1 cellular context compared by ENCODE assay signal in the genomic region with DNA sequence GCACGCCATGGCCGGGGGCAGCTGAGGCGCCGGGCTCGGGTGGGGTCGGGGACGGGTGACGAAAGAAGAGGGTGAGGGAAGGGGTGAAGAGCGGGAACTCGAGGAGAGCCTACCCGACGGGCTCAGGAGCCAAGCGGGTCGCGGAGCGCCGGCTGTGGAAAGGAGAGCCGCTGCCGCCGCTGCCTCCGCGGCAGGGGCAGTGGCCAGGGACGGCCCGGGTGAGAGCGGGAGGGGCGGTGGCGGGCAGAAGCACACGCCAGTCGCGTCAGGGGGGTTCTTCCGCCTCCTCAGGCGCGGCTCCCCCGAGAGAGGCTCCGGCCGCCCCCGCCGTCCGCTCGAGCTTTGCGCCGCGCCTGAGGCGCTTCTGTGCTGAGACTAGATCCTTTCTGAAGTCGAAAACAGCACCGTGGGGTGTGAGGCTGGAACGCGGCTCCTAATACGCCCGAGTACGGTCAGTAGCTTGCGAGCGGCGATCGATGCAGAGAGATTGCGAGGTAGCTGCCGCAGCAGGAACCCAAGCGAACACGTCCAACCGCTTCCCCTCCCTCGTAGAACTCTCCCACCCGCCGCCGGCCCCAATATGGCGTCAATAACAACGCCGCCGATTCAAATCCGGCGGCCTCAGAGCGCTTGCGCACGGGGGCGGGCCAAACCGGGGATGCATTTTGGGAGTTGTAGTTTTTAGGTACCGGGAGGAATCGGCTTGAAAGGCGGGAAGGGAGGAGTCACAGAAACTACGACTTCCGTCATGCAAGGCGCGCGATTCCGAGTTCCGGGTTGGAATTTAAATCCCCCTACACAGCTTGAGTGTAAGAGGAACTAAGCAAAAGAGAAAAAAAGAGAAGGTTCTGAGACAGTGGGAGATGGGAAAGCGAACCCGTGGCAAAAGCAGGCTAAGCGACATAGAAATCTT.
TF ChIP-seq lines count a peak whose summit lies in the region.

A gene (minus strand): TSS at position 558 of the 913 bp plus-strand sequence. CDS start 549 bp downstream, at position 9.

TF ChIP-seq in K562, 482 proteins besides CTCF, POLR2A, EP300 and RAD21 (continued from another document and continues in another):
- TF ChIP-seq TSC22D4 (tag; IDR thresholded peaks at IDR 0.05), result no peak
- TF ChIP-seq SREBF2 (CRISPR knock-in tag; IDR thresholded peaks at IDR 0.05), result no peak
- TF ChIP-seq, protein P1, sequence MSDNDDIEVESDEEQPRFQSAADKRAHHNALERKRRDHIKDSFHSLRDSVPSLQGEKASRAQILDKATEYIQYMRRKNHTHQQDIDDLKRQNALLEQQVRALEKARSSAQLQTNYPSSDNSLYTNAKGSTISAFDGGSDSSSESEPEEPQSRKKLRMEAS (CRISPR knock-in tag; IDR thresholded peaks at IDR 0.05), result no peak; the same call in 1 of the 2 replicates
- TF ChIP-seq ZNF551 (CRISPR knock-in tag; IDR thresholded peaks at IDR 0.05), result no peak
- TF ChIP-seq TCF3 (CRISPR knock-in tag; IDR thresholded peaks at IDR 0.05), result no peak
- peak; percentile 65 to 75; a peak in 2 of 4 replicates for TF ChIP-seq MAZ (CRISPR knock-in tag; conservative IDR thresholded peaks at IDR 0.05 in 1 of 2, IDR thresholded peaks at IDR 0.05 in 1 of 2)
- peak; percentile 85; the same call in 1 of the 2 replicates for TF ChIP-seq ZNF766 (CRISPR knock-in tag; conservative IDR thresholded peaks at IDR 0.05)
- TF ChIP-seq NFXL1 (CRISPR knock-in tag; IDR thresholded peaks at IDR 0.05), result no peak
- no peak for TF ChIP-seq PTRF (tag; IDR thresholded peaks at IDR 0.05)
- TF ChIP-seq TAF9B (IDR thresholded peaks at IDR 0.05; ENCODE audit: partially characterized antibody), result peak; percentile 95
- no peak for TF ChIP-seq CBFA2T2 (conservative IDR thresholded peaks at IDR 0.05)
- TF ChIP-seq NR2F6 (CRISPR knock-in tag; IDR thresholded peaks at IDR 0.05), result no peak
- TF ChIP-seq, protein P2, sequence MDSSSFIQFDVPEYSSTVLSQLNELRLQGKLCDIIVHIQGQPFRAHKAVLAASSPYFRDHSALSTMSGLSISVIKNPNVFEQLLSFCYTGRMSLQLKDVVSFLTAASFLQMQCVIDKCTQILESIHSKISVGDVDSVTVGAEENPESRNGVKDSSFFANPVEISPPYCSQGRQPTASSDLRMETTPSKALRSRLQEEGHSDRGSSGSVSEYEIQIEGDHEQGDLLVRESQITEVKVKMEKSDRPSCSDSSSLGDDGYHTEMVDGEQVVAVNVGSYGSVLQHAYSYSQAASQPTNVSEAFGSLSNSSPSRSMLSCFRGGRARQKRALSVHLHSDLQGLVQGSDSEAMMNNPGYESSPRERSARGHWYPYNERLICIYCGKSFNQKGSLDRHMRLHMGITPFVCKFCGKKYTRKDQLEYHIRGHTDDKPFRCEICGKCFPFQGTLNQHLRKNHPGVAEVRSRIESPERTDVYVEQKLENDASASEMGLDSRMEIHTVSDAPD (CRISPR knock-in tag; IDR thresholded peaks at IDR 0.05), result no peak
- no peak for TF ChIP-seq ETS2 (tag; IDR thresholded peaks at IDR 0.05; ENCODE audit: borderline replicate concordance, poor library complexity, severe bottlenecking)
- TF ChIP-seq ZNF316 (IDR thresholded peaks at IDR 0.05), result no peak
- TF ChIP-seq, protein P3, sequence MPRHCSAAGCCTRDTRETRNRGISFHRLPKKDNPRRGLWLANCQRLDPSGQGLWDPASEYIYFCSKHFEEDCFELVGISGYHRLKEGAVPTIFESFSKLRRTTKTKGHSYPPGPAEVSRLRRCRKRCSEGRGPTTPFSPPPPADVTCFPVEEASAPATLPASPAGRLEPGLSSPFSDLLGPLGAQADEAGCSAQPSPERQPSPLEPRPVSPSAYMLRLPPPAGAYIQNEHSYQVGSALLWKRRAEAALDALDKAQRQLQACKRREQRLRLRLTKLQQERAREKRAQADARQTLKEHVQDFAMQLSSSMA (CRISPR knock-in tag; IDR thresholded peaks at IDR 0.05), result 0 out of 2 replicates have a peak, but pooled peaks have one; percentile 22
- TF ChIP-seq, protein P4, sequence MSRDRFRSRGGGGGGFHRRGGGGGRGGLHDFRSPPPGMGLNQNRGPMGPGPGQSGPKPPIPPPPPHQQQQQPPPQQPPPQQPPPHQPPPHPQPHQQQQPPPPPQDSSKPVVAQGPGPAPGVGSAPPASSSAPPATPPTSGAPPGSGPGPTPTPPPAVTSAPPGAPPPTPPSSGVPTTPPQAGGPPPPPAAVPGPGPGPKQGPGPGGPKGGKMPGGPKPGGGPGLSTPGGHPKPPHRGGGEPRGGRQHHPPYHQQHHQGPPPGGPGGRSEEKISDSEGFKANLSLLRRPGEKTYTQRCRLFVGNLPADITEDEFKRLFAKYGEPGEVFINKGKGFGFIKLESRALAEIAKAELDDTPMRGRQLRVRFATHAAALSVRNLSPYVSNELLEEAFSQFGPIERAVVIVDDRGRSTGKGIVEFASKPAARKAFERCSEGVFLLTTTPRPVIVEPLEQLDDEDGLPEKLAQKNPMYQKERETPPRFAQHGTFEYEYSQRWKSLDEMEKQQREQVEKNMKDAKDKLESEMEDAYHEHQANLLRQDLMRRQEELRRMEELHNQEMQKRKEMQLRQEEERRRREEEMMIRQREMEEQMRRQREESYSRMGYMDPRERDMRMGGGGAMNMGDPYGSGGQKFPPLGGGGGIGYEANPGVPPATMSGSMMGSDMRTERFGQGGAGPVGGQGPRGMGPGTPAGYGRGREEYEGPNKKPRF (IDR thresholded peaks at IDR 0.05; ENCODE audit: low read depth, low read length), result no peak
- TF ChIP-seq LCOR (CRISPR knock-in tag; IDR thresholded peaks at IDR 0.05), result no peak
- TF ChIP-seq ZNF282 (CRISPR knock-in tag; IDR thresholded peaks at IDR 0.05), result no peak
- TF ChIP-seq, protein P5, sequence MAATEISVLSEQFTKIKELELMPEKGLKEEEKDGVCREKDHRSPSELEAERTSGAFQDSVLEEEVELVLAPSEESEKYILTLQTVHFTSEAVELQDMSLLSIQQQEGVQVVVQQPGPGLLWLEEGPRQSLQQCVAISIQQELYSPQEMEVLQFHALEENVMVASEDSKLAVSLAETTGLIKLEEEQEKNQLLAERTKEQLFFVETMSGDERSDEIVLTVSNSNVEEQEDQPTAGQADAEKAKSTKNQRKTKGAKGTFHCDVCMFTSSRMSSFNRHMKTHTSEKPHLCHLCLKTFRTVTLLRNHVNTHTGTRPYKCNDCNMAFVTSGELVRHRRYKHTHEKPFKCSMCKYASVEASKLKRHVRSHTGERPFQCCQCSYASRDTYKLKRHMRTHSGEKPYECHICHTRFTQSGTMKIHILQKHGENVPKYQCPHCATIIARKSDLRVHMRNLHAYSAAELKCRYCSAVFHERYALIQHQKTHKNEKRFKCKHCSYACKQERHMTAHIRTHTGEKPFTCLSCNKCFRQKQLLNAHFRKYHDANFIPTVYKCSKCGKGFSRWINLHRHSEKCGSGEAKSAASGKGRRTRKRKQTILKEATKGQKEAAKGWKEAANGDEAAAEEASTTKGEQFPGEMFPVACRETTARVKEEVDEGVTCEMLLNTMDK (IDR thresholded peaks at IDR 0.05; ENCODE audit: borderline replicate concordance, insufficient read depth, low read depth, low read length, poor library complexity, severe bottlenecking), result no peak
- TF ChIP-seq, protein P6, sequence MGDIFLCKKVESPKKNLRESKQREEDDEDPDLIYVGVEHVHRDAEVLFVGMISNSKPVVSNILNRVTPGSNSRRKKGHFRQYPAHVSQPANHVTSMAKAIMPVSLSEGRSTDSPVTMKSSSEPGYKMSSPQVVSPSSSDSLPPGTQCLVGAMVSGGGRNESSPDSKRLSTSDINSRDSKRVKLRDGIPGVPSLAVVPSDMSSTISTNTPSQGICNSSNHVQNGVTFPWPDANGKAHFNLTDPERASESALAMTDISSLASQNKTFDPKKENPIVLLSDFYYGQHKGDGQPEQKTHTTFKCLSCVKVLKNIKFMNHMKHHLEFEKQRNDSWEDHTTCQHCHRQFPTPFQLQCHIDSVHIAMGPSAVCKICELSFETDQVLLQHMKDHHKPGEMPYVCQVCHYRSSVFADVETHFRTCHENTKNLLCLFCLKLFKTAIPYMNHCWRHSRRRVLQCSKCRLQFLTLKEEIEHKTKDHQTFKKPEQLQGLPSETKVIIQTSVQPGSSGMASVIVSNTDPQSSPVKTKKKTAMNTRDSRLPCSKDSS (IDR thresholded peaks at IDR 0.05; ENCODE audit: low read depth, partially characterized antibody), result no peak
- TF ChIP-seq NONO (IDR thresholded peaks at IDR 0.05; ENCODE audit: low read depth in 2 of 2, low read length in 1 of 2), result no peak; a peak in 1 of 4 replicates
- TF ChIP-seq NR2C1 (IDR thresholded peaks at IDR 0.05), result no peak
- TF ChIP-seq NR2C1 (tag; IDR thresholded peaks at IDR 0.05), result peak; percentile 74
- no peak for TF ChIP-seq ZNF583 (CRISPR knock-in tag; IDR thresholded peaks at IDR 0.05)
- no peak for TF ChIP-seq STAT5B (CRISPR knock-in tag; IDR thresholded peaks at IDR 0.05)
- TF ChIP-seq HOXB6 (CRISPR knock-in tag; IDR thresholded peaks at IDR 0.05; ENCODE audit: borderline replicate concordance), result no peak
- TF ChIP-seq, protein P7, sequence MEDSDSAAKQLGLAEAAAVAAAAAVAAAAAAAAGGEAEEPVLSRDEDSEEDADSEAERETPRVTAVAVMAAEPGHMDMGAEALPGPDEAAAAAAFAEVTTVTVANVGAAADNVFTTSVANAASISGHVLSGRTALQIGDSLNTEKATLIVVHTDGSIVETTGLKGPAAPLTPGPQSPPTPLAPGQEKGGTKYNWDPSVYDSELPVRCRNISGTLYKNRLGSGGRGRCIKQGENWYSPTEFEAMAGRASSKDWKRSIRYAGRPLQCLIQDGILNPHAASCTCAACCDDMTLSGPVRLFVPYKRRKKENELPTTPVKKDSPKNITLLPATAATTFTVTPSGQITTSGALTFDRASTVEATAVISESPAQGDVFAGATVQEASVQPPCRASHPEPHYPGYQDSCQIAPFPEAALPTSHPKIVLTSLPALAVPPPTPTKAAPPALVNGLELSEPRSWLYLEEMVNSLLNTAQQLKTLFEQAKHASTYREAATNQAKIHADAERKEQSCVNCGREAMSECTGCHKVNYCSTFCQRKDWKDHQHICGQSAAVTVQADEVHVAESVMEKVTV (CRISPR knock-in tag; IDR thresholded peaks at IDR 0.05), result no peak
- no peak; a peak in 1 of 4 replicates for TF ChIP-seq TBL1XR1 (IDR thresholded peaks at IDR 0.05; ENCODE audit: low read length in 2 of 2)
- TF ChIP-seq HMGN3 (IDR thresholded peaks at IDR 0.05; ENCODE audit: borderline replicate concordance, extremely low read depth, insufficient read length, low read depth, low read length), result peak; percentile 66
- no peak for TF ChIP-seq ZNF75A (CRISPR knock-in tag; IDR thresholded peaks at IDR 0.05)
- TF ChIP-seq, protein P8, sequence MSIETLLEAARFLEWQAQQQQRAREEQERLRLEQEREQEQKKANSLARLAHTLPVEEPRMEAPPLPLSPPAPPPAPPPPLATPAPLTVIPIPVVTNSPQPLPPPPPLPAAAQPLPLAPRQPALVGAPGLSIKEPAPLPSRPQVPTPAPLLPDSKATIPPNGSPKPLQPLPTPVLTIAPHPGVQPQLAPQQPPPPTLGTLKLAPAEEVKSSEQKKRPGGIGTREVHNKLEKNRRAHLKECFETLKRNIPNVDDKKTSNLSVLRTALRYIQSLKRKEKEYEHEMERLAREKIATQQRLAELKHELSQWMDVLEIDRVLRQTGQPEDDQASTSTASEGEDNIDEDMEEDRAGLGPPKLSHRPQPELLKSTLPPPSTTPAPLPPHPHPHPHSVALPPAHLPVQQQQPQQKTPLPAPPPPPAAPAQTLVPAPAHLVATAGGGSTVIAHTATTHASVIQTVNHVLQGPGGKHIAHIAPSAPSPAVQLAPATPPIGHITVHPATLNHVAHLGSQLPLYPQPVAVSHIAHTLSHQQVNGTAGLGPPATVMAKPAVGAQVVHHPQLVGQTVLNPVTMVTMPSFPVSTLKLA (conservative IDR thresholded peaks at IDR 0.05), result peak; percentile 80 to 90
- TF ChIP-seq SP2 (IDR thresholded peaks at IDR 0.05; ENCODE audit: extremely low read depth, low read depth, low read length, poor library complexity, severe bottlenecking), result no peak
- TF ChIP-seq, protein P9, sequence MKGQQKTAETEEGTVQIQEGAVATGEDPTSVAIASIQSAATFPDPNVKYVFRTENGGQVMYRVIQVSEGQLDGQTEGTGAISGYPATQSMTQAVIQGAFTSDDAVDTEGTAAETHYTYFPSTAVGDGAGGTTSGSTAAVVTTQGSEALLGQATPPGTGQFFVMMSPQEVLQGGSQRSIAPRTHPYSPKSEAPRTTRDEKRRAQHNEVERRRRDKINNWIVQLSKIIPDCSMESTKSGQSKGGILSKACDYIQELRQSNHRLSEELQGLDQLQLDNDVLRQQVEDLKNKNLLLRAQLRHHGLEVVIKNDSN (CRISPR knock-in tag; IDR thresholded peaks at IDR 0.05), result no peak
- TF ChIP-seq, protein P10, sequence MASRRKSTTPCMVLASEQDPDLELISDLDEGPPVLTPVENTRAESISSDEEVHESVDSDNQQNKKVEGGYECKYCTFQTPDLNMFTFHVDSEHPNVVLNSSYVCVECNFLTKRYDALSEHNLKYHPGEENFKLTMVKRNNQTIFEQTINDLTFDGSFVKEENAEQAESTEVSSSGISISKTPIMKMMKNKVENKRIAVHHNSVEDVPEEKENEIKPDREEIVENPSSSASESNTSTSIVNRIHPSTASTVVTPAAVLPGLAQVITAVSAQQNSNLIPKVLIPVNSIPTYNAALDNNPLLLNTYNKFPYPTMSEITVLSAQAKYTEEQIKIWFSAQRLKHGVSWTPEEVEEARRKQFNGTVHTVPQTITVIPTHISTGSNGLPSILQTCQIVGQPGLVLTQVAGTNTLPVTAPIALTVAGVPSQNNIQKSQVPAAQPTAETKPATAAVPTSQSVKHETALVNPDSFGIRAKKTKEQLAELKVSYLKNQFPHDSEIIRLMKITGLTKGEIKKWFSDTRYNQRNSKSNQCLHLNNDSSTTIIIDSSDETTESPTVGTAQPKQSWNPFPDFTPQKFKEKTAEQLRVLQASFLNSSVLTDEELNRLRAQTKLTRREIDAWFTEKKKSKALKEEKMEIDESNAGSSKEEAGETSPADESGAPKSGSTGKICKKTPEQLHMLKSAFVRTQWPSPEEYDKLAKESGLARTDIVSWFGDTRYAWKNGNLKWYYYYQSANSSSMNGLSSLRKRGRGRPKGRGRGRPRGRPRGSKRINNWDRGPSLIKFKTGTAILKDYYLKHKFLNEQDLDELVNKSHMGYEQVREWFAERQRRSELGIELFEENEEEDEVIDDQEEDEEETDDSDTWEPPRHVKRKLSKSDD (conservative IDR thresholded peaks at IDR 0.05; ENCODE audit: low read length), result no peak
- TF ChIP-seq HDAC1 (IDR thresholded peaks at IDR 0.05), result peak in 1 of 2 experiments; percentile 64; a peak in 2 of 4 replicates
- TF ChIP-seq, protein P11, sequence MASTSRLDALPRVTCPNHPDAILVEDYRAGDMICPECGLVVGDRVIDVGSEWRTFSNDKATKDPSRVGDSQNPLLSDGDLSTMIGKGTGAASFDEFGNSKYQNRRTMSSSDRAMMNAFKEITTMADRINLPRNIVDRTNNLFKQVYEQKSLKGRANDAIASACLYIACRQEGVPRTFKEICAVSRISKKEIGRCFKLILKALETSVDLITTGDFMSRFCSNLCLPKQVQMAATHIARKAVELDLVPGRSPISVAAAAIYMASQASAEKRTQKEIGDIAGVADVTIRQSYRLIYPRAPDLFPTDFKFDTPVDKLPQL (IDR thresholded peaks at IDR 0.05; ENCODE audit: extremely low read depth, insufficient read length), result no peak
- TF ChIP-seq PHTF2 (CRISPR knock-in tag; IDR thresholded peaks at IDR 0.05), result no peak
- no peak; the same call in 1 of the 2 replicates for TF ChIP-seq ETV1 (tag; conservative IDR thresholded peaks at IDR 0.05; ENCODE audit: low read depth)
- TF ChIP-seq, protein P12, sequence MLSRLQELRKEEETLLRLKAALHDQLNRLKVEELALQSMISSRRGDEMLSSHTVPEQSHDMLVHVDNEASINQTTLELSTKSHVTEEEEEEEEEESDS (CRISPR knock-in tag; IDR thresholded peaks at IDR 0.05), result no peak
- no peak for TF ChIP-seq ATF1 (CRISPR knock-in tag; IDR thresholded peaks at IDR 0.05)
- TF ChIP-seq ATF1 (tag; IDR thresholded peaks at IDR 0.05), result peak; percentile 79
- TF ChIP-seq MEF2D (tag; conservative IDR thresholded peaks at IDR 0.05; ENCODE audit: low read depth), result peak; percentile 33; the same call in 1 of the 2 replicates
- TF ChIP-seq HDAC8 (tag; IDR thresholded peaks at IDR 0.05), result no peak
- peak; percentile 95 for TF ChIP-seq NFRKB (IDR thresholded peaks at IDR 0.05; ENCODE audit: low read depth)
